ENCODE assay signal across 19 cellular contexts in the genomic region with DNA sequence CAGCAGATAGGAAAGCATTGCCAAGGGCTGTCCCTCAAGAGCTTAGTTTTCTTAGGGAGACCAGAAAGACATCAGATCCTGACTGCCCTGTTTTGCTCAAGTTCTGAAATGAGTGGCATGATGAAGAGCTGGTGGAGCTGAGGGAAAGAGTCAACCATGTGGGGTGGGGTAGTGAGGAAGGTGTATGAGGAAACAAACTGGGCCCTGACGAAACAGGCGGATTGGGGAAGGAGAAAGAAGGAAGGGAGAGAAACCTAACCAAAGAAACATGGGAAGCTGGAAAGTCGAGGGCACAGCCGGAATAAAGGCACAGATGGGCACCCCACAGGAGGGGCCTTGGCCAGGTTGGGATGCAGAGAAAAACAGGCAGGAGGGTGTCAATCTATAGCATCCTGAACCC. TPM values are rescaled to one million over a fixed set of nuclear protein-coding genes. Genes with fewer than 3 reads are reported as not detected.
DNase-seq lines count a peak whose midpoint lies in the region; ATAC-seq and TF ChIP-seq lines count a peak whose summit lies in the region.
"Had no signal": no experiment of that assay in that cellular context is flagged by ENCODE, and none has a peak within 500 bp of the region (broad histone marks: within the 10 kb centered on the region; RNA-seq: fewer than 3 reads in every experiment).

No MANE protein-coding gene starts in this region.

- POLR2A ChIA-PET in activated CD4-positive, alpha-beta T cell treated with anti-CD3 and anti-CD28 coated beads for 36 hours (lab: Charles Lee) = interaction anchor here (0.7 to 2.4 kb wide), 3 partner anchors 8 to 677 kb away, joined by 3 to 20 read pairs (median 7); partner anchors contain the start of genes ELMOD3, RETSAT and TGOLN2
- POLR2A ChIA-PET in activated naive CD8-positive, alpha-beta T cell treated with anti-CD3 and anti-CD28 coated beads, Interleukin-2, amount 10 ng/mL, durations not matched to agents 7 days and 5 days (lab: Charles Lee) = interaction anchor here (0.6 to 3.1 kb wide), 7 partner anchors 8 to 242 kb away, joined by 3 to 23 read pairs (median 3); partner anchors contain the start of genes RETSAT and TGOLN2

- no peaks in the 10 kb centered on the region for H3K27me3 Mint-ChIP-seq in activated CD4-positive, alpha-beta T cell treated with anti-CD3 and anti-CD28 coated beads for 36 hours
- H3K27me3 Mint-ChIP-seq in activated naive CD8-positive, alpha-beta T cell treated with anti-CD3 and anti-CD28 coated beads, Interleukin-2, amount 10 ng/mL, durations not matched to agents 7 days and 5 days = no peaks in the 10 kb centered on the region
- no peaks in the 10 kb centered on the region for H3K27me3 Mint-ChIP-seq in osteocyte (ENCODE audit: unreplicated experiment)
- H3K27me3 Mint-ChIP-seq: type B pancreatic cell had no signal

- no peak for TF ChIP-seq POLR2A in testis (IDR thresholded peaks at IDR 0.05)

- no peak overlapping the region for H3K4me3 ChIP-seq in testis
- H3K4me3 ChIP-seq: adrenal gland, K562, skin epidermis had no signal

- H3K27ac Mint-ChIP-seq in activated CD4-positive, alpha-beta T cell treated with anti-CD3 and anti-CD28 coated beads for 36 hours = peak overlapping the region; percentile 80
- peak overlapping the region; percentile 28 for H3K27ac Mint-ChIP-seq in activated naive CD8-positive, alpha-beta T cell treated with anti-CD3 and anti-CD28 coated beads, Interleukin-2, amount 10 ng/mL, durations not matched to agents 7 days and 5 days
- H3K27ac Mint-ChIP-seq in osteocyte (ENCODE audit: unreplicated experiment) = peak overlapping the region; percentile 6
- H3K27ac Mint-ChIP-seq: type B pancreatic cell had no signal

- H3K4me1 ChIP-seq in testis = peaks cover 20% of the 10 kb centered on the region

- no peaks in the 10 kb centered on the region for H3K9me3 Mint-ChIP-seq in activated CD4-positive, alpha-beta T cell treated with anti-CD3 and anti-CD28 coated beads for 36 hours (ENCODE audit: low read depth)
- no peaks in the 10 kb centered on the region for H3K9me3 Mint-ChIP-seq in activated naive CD8-positive, alpha-beta T cell treated with anti-CD3 and anti-CD28 coated beads, Interleukin-2, amount 10 ng/mL, durations not matched to agents 7 days and 5 days
- no peaks in the 10 kb centered on the region for H3K9me3 Mint-ChIP-seq in osteocyte (ENCODE audit: unreplicated experiment)
- H3K9me3 Mint-ChIP-seq: type B pancreatic cell had no signal

- peaks cover 80% of the 10 kb centered on the region for H3K36me3 Mint-ChIP-seq in activated CD4-positive, alpha-beta T cell treated with anti-CD3 and anti-CD28 coated beads for 36 hours (ENCODE audit: low read depth)
- peaks cover 65% of the 10 kb centered on the region for H3K36me3 Mint-ChIP-seq in activated naive CD8-positive, alpha-beta T cell treated with anti-CD3 and anti-CD28 coated beads, Interleukin-2, amount 10 ng/mL, durations not matched to agents 7 days and 5 days
- H3K36me3 Mint-ChIP-seq in osteocyte (ENCODE audit: unreplicated experiment) = peaks cover 56% of the 10 kb centered on the region

- no peak overlapping the region for H3K27ac ChIP-seq in testis
- H3K27ac ChIP-seq: parathyroid adenoma, skin epidermis had no signal

- peaks cover 72% of the 10 kb centered on the region for H3K4me1 Mint-ChIP-seq in activated CD4-positive, alpha-beta T cell treated with anti-CD3 and anti-CD28 coated beads for 36 hours
- H3K4me1 Mint-ChIP-seq in activated naive CD8-positive, alpha-beta T cell treated with anti-CD3 and anti-CD28 coated beads, Interleukin-2, amount 10 ng/mL, durations not matched to agents 7 days and 5 days = peaks cover 57% of the 10 kb centered on the region
- peaks cover 13% of the 10 kb centered on the region for H3K4me1 Mint-ChIP-seq in osteocyte (ENCODE audit: unreplicated experiment)

- intact Hi-C loops in activated CD4-positive, alpha-beta T cell treated with anti-CD3 and anti-CD28 coated beads for 36 hours (cut with DNase I, micrococcal nuclease) = loop anchor here in 1 of 2 experiments (10.0 kb wide), 1 partner anchor 715 kb away; no protein-coding TSS in a partner anchor
- intact Hi-C loops in testis (cut with DNase I; ENCODE audit: low total_unique reads) = no loop called here

- DNase-seq in activated CD4-positive, alpha-beta T cell treated with anti-CD3 and anti-CD28 coated beads for 36 hours = no peak
- no peak for DNase-seq in activated CD4-positive, alpha-beta T cell treated with anti-CD3 and anti-CD28 coated beads, Interleukin-2, amount 50 U/mL, for 4 hours
- peak; percentile 53 for DNase-seq in G401 (ENCODE audit: low spot score)
- no peak for DNase-seq in activated naive CD8-positive, alpha-beta T cell treated with anti-CD3 and anti-CD28 coated beads, Interleukin-2, amount 10 ng/mL, durations not matched to agents 7 days and 5 days
- no peak for DNase-seq in osteocyte (ENCODE audit: extremely low spot score, unreplicated experiment)
- DNase-seq in testis = no peak
- DNase-seq in activated CD4-positive, CD25-positive, alpha-beta regulatory T cell treated with anti-CD3 and anti-CD28 coated beads, Interleukin-2, amount 50 U/mL, for 72 hours = no peak
- DNase-seq: hippocampal formation, kidney glomerular epithelial cell, midbrain, NCI-H1105, NCI-H2171, PC-3 had no signal

- 86 to 89% methylated on average over 4 of the region's 4 CpGs for WGBS in testis, 2 donors

- no peaks in the 10 kb centered on the region for H3K36me3 ChIP-seq in testis (ENCODE audit: low read depth, missing control alignments)

- no peaks in the 10 kb centered on the region for H3K27me3 ChIP-seq in testis
- H3K27me3 ChIP-seq: adrenal gland had no signal

- H3K9me3 ChIP-seq in testis = no peaks in the 10 kb centered on the region
- H3K9me3 ChIP-seq: adrenal gland had no signal

- H3K4me3 Mint-ChIP-seq in activated CD4-positive, alpha-beta T cell treated with anti-CD3 and anti-CD28 coated beads for 36 hours = peak overlapping the region; percentile 5
- H3K4me3 Mint-ChIP-seq in activated naive CD8-positive, alpha-beta T cell treated with anti-CD3 and anti-CD28 coated beads, Interleukin-2, amount 10 ng/mL, durations not matched to agents 7 days and 5 days = peak overlapping the region; percentile 51
- H3K4me3 Mint-ChIP-seq in osteocyte (ENCODE audit: unreplicated experiment) = no peak overlapping the region
- H3K4me3 Mint-ChIP-seq: type B pancreatic cell had no signal

- in situ Hi-C loops in G401 (cut with HindIII; ENCODE audit: low sequenced_read_pairs) = no loop called here

- no peak for ATAC-seq in activated CD4-positive, alpha-beta T cell treated with anti-CD3 and anti-CD28 coated beads for 36 hours
- ATAC-seq in activated naive CD8-positive, alpha-beta T cell treated with anti-CD3 and anti-CD28 coated beads, Interleukin-2, amount 10 ng/mL, durations not matched to agents 7 days and 5 days (ENCODE audit: low read depth) = no peak
- no peak for ATAC-seq in HG03520 (IDR thresholded peaks at IDR 0.05; ENCODE audit: unreplicated experiment)
- ATAC-seq: K562, PC-3 had no signal

- CTCF ChIA-PET in activated CD4-positive, alpha-beta T cell treated with anti-CD3 and anti-CD28 coated beads for 36 hours (lab: Charles Lee) = interaction anchor here (0.6 to 3.3 kb wide), 6 partner anchors 9 to 432 kb away, joined by 3 to 34 read pairs (median 4); partner anchors contain the start of gene ELMOD3

- TF ChIP-seq CTCF in osteocyte (IDR thresholded peaks at IDR 0.05) (no peak), testis (IDR thresholded peaks at IDR 0.05) (no peak)

RNA-seq across cellular contexts. Expression of gene TGOLN2, which starts 8.0 kb away (rescaled TPM):
- total RNA-seq in activated CD4-positive, alpha-beta T cell treated with anti-CD3 and anti-CD28 coated beads for 36 hours = 10 to 100 TPM; 84.0 to 90.4 TPM
- 14.1 and 16.9 TPM in 2 replicates for total RNA-seq in G401 (2014; rRNA removed; shearing (Covaris generic))
- 100 to 1,000 TPM; 144 to 148 TPM for total RNA-seq in activated naive CD8-positive, alpha-beta T cell treated with anti-CD3 and anti-CD28 coated beads, Interleukin-2, amount 10 ng/mL, durations not matched to agents 7 days and 5 days
- total RNA-seq in osteocyte = 91.2 and 94.8 TPM in 2 replicates
- total RNA-seq in testis = 100 to 1,000 TPM; 115 to 143 TPM
- 80.6 TPM for polyA plus RNA-seq in testis (ENCODE audit: insufficient read depth, low read depth, low replicate concordance)

RNA-seq across cellular contexts. Expression of gene RETSAT, which starts 34.5 kb away (rescaled TPM):
- total RNA-seq in activated CD4-positive, alpha-beta T cell treated with anti-CD3 and anti-CD28 coated beads for 36 hours = 10 to 100 TPM; 18.1 to 18.7 TPM
- 32.1 and 39.6 TPM in 2 replicates for total RNA-seq in G401 (2014; rRNA removed; shearing (Covaris generic))
- total RNA-seq in activated naive CD8-positive, alpha-beta T cell treated with anti-CD3 and anti-CD28 coated beads, Interleukin-2, amount 10 ng/mL, durations not matched to agents 7 days and 5 days = 10 to 100 TPM; 28.8 to 29.7 TPM
- total RNA-seq in osteocyte = 34.1 and 38.8 TPM in 2 replicates
- total RNA-seq in testis = 10 to 100 TPM; 54.0 to 60.5 TPM
- polyA plus RNA-seq in testis (ENCODE audit: insufficient read depth, low read depth, low replicate concordance) = 49.7 TPM

RNA-seq across cellular contexts. Expression of gene ELMOD3, which starts 34.8 kb away (rescaled TPM):
- total RNA-seq in activated CD4-positive, alpha-beta T cell treated with anti-CD3 and anti-CD28 coated beads for 36 hours = 10 to 100 TPM; 11.2 to 12.9 TPM
- total RNA-seq in G401 (2014; rRNA removed; shearing (Covaris generic)) = 11.0 and 11.2 TPM in 2 replicates
- total RNA-seq in activated naive CD8-positive, alpha-beta T cell treated with anti-CD3 and anti-CD28 coated beads, Interleukin-2, amount 10 ng/mL, durations not matched to agents 7 days and 5 days = 10 to 100 TPM; 23.1 to 26.4 TPM
- total RNA-seq in osteocyte = 19.6 and 21.1 TPM in 2 replicates
- 10 to 100 TPM; 38.4 to 51.6 TPM for total RNA-seq in testis
- polyA plus RNA-seq in testis (ENCODE audit: insufficient read depth, low read depth, low replicate concordance) = 26.2 TPM

Comparison
In these comparisons a context has a peak if more than half of its experiments do, and no peak if none do; other contexts are left out.
1. H3K27ac Mint-ChIP-seq: peak in every context shown above with its lines; median percentile 80 in activated CD4-positive, alpha-beta T cell treated with anti-CD3 and anti-CD28 coated beads for 36 hours; 28 in activated naive CD8-positive, alpha-beta T cell treated with anti-CD3 and anti-CD28 coated beads, Interleukin-2, amount 10 ng/mL, durations not matched to agents 7 days and 5 days; 6 in osteocyte.